ENCODE assay signal across 12 cellular contexts in the genomic region with DNA sequence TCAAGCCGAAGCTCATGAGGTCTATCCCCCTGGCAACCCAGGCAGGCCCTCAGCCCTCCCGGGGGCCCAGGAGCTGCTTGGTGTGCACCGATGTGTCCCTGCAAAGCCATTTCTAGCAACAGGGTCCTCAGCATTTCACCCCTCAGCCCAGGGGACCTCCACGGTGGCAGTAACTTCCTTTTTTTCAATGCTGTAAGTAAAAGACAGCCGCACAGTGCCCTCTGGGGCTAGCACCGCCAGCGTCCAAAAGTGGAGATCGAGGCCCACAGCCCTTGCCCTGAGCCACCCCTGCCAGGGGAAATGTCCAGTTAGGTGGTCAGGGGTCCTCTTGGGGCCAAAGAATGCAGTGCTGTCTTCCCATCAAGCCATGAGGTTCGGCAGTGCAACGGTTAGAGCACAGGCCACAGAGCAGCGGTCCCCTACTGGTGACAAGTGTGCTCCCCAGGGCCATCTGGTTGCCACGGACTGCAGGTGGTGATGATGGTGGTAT.
DNase-seq lines count a peak whose midpoint lies in the region; ATAC-seq and TF ChIP-seq lines count a peak whose summit lies in the region.
"Had no signal": no experiment of that assay in that cellular context is flagged by ENCODE, and none has a peak within 500 bp of the region (broad histone marks: within the 10 kb centered on the region; RNA-seq: fewer than 3 reads in every experiment).

No MANE protein-coding gene starts in this region.

- no peaks in the 10 kb centered on the region for H3K36me3 Mint-ChIP-seq in dendritic cell treated with granulocyte-macrophage colony-stimulating factor and Interleukin-4, amounts not matched to agents 40 ng/mL and 50 ng/mL, for 4 days (ENCODE audit: low read depth)

- H3K36me3 ChIP-seq in NT2/D1 (ENCODE audit: insufficient read depth, insufficient read length, low read length) (no peaks in the 10 kb centered on the region), spleen (peaks cover 0 to 6% (median 0%) of the 10 kb centered on the region in 6 donors), gastrocnemius medialis (no peaks in the 10 kb centered on the region)
- H3K36me3 ChIP-seq: Peyer's patch had no signal

- peak; percentile 38; the same call in 1 of the 2 replicates for TF ChIP-seq CTCF in GM12874 (IDR thresholded peaks at IDR 0.05; ENCODE audit: insufficient read depth, low read depth, low read length)
- TF ChIP-seq CTCF in spleen (IDR thresholded peaks at IDR 0.05 in 8 of 11, conservative IDR thresholded peaks at IDR 0.05 in 3 of 11): peak in 7 of 11 experiments; percentile 9 to 35 (median 20)
- TF ChIP-seq CTCF in gastrocnemius medialis (IDR thresholded peaks at IDR 0.05 in 4 of 5, conservative IDR thresholded peaks at IDR 0.05 in 1 of 5): no peak

- H3K4me3 Mint-ChIP-seq in dendritic cell treated with granulocyte-macrophage colony-stimulating factor and Interleukin-4, amounts not matched to agents 40 ng/mL and 50 ng/mL, for 4 days: peak overlapping the region; percentile 51
- H3K4me3 Mint-ChIP-seq: T-helper 1 cell treated with Interleukin-12 subunit alpha and Interleukin-12 subunit beta and Interleukin-4 antibody, amounts not matched to agents 30 μg/mL and 1 μg/mL, for 36 hours had no signal

- no peaks in the 10 kb centered on the region for H3K9me3 Mint-ChIP-seq in dendritic cell treated with granulocyte-macrophage colony-stimulating factor and Interleukin-4, amounts not matched to agents 40 ng/mL and 50 ng/mL, for 4 days
- H3K9me3 Mint-ChIP-seq: T-helper 1 cell treated with Interleukin-12 subunit alpha and Interleukin-12 subunit beta and Interleukin-4 antibody, amounts not matched to agents 30 μg/mL and 1 μg/mL, for 36 hours had no signal

- DNase-seq in NT2/D1 (ENCODE audit: low read depth, low spot score) (no peak), spleen (no peak), T-helper 9 cell (no peak), gastrocnemius medialis (no peak)
- DNase-seq: NCI-H1417, NCI-H446 treated with DMSO at 0.1 percent for 48 hours had no signal

- H3K9me3 ChIP-seq in NT2/D1 (ENCODE audit: insufficient read depth, low read length) (no peaks in the 10 kb centered on the region), spleen (no peaks in the 10 kb centered on the region), gastrocnemius medialis (no peaks in the 10 kb centered on the region)
- H3K9me3 ChIP-seq: Peyer's patch, psoas muscle had no signal

- ATAC-seq in gastrocnemius medialis: no peak
- no peak for ATAC-seq in HG03095 (IDR thresholded peaks at IDR 0.05; ENCODE audit: unreplicated experiment)

- peak overlapping the region; percentile 66 for H3K27ac Mint-ChIP-seq in dendritic cell treated with granulocyte-macrophage colony-stimulating factor and Interleukin-4, amounts not matched to agents 40 ng/mL and 50 ng/mL, for 4 days
- H3K27ac Mint-ChIP-seq: T-helper 1 cell treated with Interleukin-12 subunit alpha and Interleukin-12 subunit beta and Interleukin-4 antibody, amounts not matched to agents 30 μg/mL and 1 μg/mL, for 36 hours had no signal

- H3K27me3 ChIP-seq in NT2/D1 (ENCODE audit: insufficient read depth, insufficient read length) (no peaks in the 10 kb centered on the region), spleen (replicated peaks in 1 of 7) (no peaks in the 10 kb centered on the region), gastrocnemius medialis (no peaks in the 10 kb centered on the region)
- H3K27me3 ChIP-seq: Peyer's patch had no signal

- peaks cover 30% of the 10 kb centered on the region for H3K27me3 Mint-ChIP-seq in dendritic cell treated with granulocyte-macrophage colony-stimulating factor and Interleukin-4, amounts not matched to agents 40 ng/mL and 50 ng/mL, for 4 days

- TF ChIP-seq POLR2A in spleen (IDR thresholded peaks at IDR 0.05): no peak
- no peak for TF ChIP-seq POLR2A in gastrocnemius medialis (IDR thresholded peaks at IDR 0.05)

- H3K4me1 Mint-ChIP-seq in dendritic cell treated with granulocyte-macrophage colony-stimulating factor and Interleukin-4, amounts not matched to agents 40 ng/mL and 50 ng/mL, for 4 days (ENCODE audit: low read depth): peaks cover 17% of the 10 kb centered on the region

- H3K27ac ChIP-seq in spleen (peak overlapping the region in 2 of 8 donors; percentile 26 to 61), gastrocnemius medialis (no peak overlapping the region)
- H3K27ac ChIP-seq: Peyer's patch, psoas muscle had no signal

- intact Hi-C loops in dendritic cell treated with granulocyte-macrophage colony-stimulating factor and Interleukin-4, amounts not matched to agents 40 ng/mL and 50 ng/mL, for 4 days (cut with micrococcal nuclease): loop anchor here (2.0 kb wide), 1 partner anchor 100 kb away; no protein-coding TSS in a partner anchor
- intact Hi-C loops in spleen (cut with DNase I; ENCODE audit: low total_unique reads) (no loop called here), gastrocnemius medialis (cut with DNase I; ENCODE audit: low total_unique reads) (no loop called here)

- peak overlapping the region; percentile 26 for H3K9ac ChIP-seq in NT2/D1 (ENCODE audit: insufficient read length, low read depth)

- 31 to 42% (median 36%) methylated on average over 9 to 12 of the region's 12 CpGs for WGBS in spleen, 5 donors

- no peak overlapping the region for H3K4me3 ChIP-seq in NT2/D1 (ENCODE audit: insufficient read length, low read depth)
- peak overlapping the region in 1 of 8 donors; percentile 38 for H3K4me3 ChIP-seq in spleen
- no peak overlapping the region for H3K4me3 ChIP-seq in gastrocnemius medialis
- H3K4me3 ChIP-seq: psoas muscle had no signal

- H3K4me1 ChIP-seq in NT2/D1 (ENCODE audit: insufficient read depth, insufficient read length) (peaks cover 24% of the 10 kb centered on the region), spleen (peaks cover 0 to 12% (median 3%) of the 10 kb centered on the region in 6 donors), gastrocnemius medialis (no peaks in the 10 kb centered on the region)
- H3K4me1 ChIP-seq: Peyer's patch, psoas muscle had no signal

- in situ Hi-C loops in gastrocnemius medialis (cut with MboI; ENCODE audit: low sequenced_read_pairs in 4 of 4): no loop called here

Comparison
In these comparisons a context has a peak if more than half of its experiments do, and no peak if none do; other contexts are left out.
1. CTCF ChIP-seq: peak in GM12874 (single experiment) and spleen (7 of 11); none in gastrocnemius medialis (0 of 5).